20 cellular contexts compared by ENCODE assay signal in the genomic region with DNA sequence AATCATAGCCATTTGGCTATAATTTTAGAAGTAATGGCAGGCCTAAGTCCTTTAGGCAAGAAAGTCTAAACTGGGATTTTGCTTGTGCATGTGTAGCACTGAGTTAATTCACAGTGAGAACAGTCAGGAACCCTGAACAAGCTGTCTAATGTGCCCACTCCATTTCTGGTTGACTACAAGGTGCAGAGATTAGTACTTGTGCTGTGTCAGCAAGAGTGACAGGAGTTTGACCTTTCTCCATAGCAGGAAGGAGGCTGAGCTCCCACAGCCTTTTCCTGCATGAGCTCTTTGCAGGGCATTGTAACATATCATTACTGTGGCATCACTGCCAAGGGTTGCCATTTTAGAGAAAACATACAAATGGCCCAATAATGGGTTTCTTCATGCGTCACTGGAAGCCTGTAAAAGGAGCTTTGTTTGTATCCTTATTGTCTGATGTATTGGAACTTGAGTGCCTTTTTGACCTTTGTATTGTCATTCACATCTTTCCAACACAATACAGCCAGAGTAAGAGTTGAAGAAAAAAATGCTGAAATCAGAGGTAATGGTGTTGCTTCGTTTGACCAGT.
"Had no signal": no experiment of that assay in that cellular context is flagged by ENCODE, and none has a peak within 500 bp of the region (broad histone marks: within the 10 kb centered on the region; RNA-seq: fewer than 3 reads in every experiment).

No MANE protein-coding gene starts in this region.

- H3K27ac Mint-ChIP-seq: activated B cell treated with CpG ODN at 0.5 μM for 24 hours; activated CD8-positive, alpha-beta T cell treated with anti-CD3 and anti-CD28 coated beads for 36 hours; activated naive CD4-positive, alpha-beta T cell treated with anti-CD3 and anti-CD28 coated beads, Interleukin-2, amount 50 U/mL, for 72 hours; activated T-helper 2 cell treated with anti-CD3 and anti-CD28 coated beads, Interferon-gamma antibody, Interleukin-2, Interleukin-4, amounts not matched to agents 10 μg/mL and 5 μg/mL and 100 μg/mL, durations not matched to agents 14 hours and 24 hours and 36 hours; dendritic cell treated with granulocyte-macrophage colony-stimulating factor and Interleukin-4, amounts not matched to agents 40 ng/mL and 50 ng/mL, for 4 days had no signal

- H2AFZ ChIP-seq: parathyroid adenoma had no signal

- H3K9me3 Mint-ChIP-seq: activated CD8-positive, alpha-beta T cell treated with anti-CD3 and anti-CD28 coated beads for 36 hours; central memory CD8-positive, alpha-beta T cell had no signal

- H3K4me1 ChIP-seq: breast epithelium, parathyroid adenoma, right atrium auricular region, tibial nerve had no signal

- H3K4me1 Mint-ChIP-seq: activated B cell treated with CpG ODN at 0.5 μM for 24 hours; central memory CD8-positive, alpha-beta T cell had no signal

- H3K9me3 ChIP-seq: breast epithelium, right atrium auricular region, tibial nerve had no signal

- H3K79me2 ChIP-seq: parathyroid adenoma had no signal

- DNase-seq: activated B cell treated with CpG ODN at 0.5 μM for 24 hours; activated CD4-positive, alpha-beta T cell treated with anti-CD3 and anti-CD28 coated beads, Interleukin-2, amount 50 U/mL, for 1 hour; activated CD8-positive, alpha-beta T cell treated with anti-CD3 and anti-CD28 coated beads for 36 hours; activated T-cell treated with anti-CD3 and anti-CD28 coated beads, Interleukin-2, amount 50 U/mL, for 48 hours; effector CD4-positive, alpha-beta T cell; glutamatergic neuron; islet precursor cell; left ventricle myocardium superior; occipital lobe; stimulated activated naive CD4-positive, alpha-beta T cell; T-helper 2 cell had no signal

- H3K27me3 Mint-ChIP-seq: activated B cell treated with CpG ODN at 0.5 μM for 24 hours; activated CD8-positive, alpha-beta T cell treated with anti-CD3 and anti-CD28 coated beads for 36 hours; central memory CD8-positive, alpha-beta T cell; dendritic cell treated with granulocyte-macrophage colony-stimulating factor and Interleukin-4, amounts not matched to agents 40 ng/mL and 50 ng/mL, for 4 days had no signal

- H3K4me3 ChIP-seq: breast epithelium, right atrium auricular region, tibial nerve had no signal

- H3K27me3 ChIP-seq: breast epithelium, right atrium auricular region, tibial nerve had no signal

- H3K4me3 Mint-ChIP-seq: activated B cell treated with CpG ODN at 0.5 μM for 24 hours; activated CD8-positive, alpha-beta T cell treated with anti-CD3 and anti-CD28 coated beads for 36 hours; central memory CD8-positive, alpha-beta T cell; dendritic cell treated with granulocyte-macrophage colony-stimulating factor and Interleukin-4, amounts not matched to agents 40 ng/mL and 50 ng/mL, for 4 days; nephron had no signal

- H3K9ac ChIP-seq: parathyroid adenoma had no signal

- H3K27ac ChIP-seq: breast epithelium, parathyroid adenoma, right atrium auricular region, tibial nerve had no signal

- H3K36me3 ChIP-seq: breast epithelium, right atrium auricular region, tibial nerve had no signal

- ATAC-seq: activated CD8-positive, alpha-beta T cell treated with anti-CD3 and anti-CD28 coated beads for 36 hours; activated naive CD4-positive, alpha-beta T cell treated with anti-CD3 and anti-CD28 coated beads, Interleukin-2, amount 50 U/mL, for 72 hours; left ventricle myocardium superior had no signal
